Comparison of ENCODE assay signal across 14 cellular contexts in genomic region chr3:134059680-134060560, GRCh38. TPM values are rescaled to one million over a fixed set of nuclear protein-coding genes. Genes with fewer than 3 reads are reported as not detected.
DNase-seq lines count a peak whose midpoint lies in the region; ATAC-seq and TF ChIP-seq lines count a peak whose summit lies in the region.
"Had no signal": no experiment of that assay in that cellular context is flagged by ENCODE, and none has a peak within 500 bp of the region (broad histone marks: within the 10 kb centered on the region; RNA-seq: fewer than 3 reads in every experiment).

No MANE protein-coding gene starts in this region.

- no peak for ATAC-seq in HG03442 (IDR thresholded peaks at IDR 0.05; ENCODE audit: unreplicated experiment)
- ATAC-seq: T-cell had no signal

- H3K9ac ChIP-seq in HUES48 (ENCODE audit: low read depth, low read length) (no peak overlapping the region), mucosa of rectum (ENCODE audit: low read depth in 1 of 2, low read length in 2 of 2) (no peak overlapping the region)

- peaks cover 3% of the 10 kb centered on the region; the same call in 1 of the 2 replicates for H3K27me3 ChIP-seq in HUES48 (ENCODE audit: control insufficient read depth, insufficient read depth, low read length)
- H3K27me3 ChIP-seq in mucosa of rectum (ENCODE audit: control insufficient read depth in 2 of 2, insufficient read depth in 2 of 2, low read length in 2 of 2) = peaks cover 0 to 2% of the 10 kb centered on the region in 2 donors
- H3K27me3 ChIP-seq: ovary had no signal

- TF ChIP-seq CTCF in 22Rv1 (IDR thresholded peaks at IDR 0.05) = 0 out of 2 replicates have a peak, but pooled peaks have one; percentile 12

- no peaks in the 10 kb centered on the region for H3K36me3 ChIP-seq in HUES48 (ENCODE audit: control insufficient read depth, insufficient read depth, low read length)
- no peaks in the 10 kb centered on the region for H3K36me3 ChIP-seq in mucosa of rectum (ENCODE audit: control insufficient read depth in 2 of 2, insufficient read depth in 2 of 2, low read length in 2 of 2)
- H3K36me3 ChIP-seq: ovary had no signal

- no peak overlapping the region for H3K4me3 ChIP-seq in HUES48 (ENCODE audit: low read depth, low read length)
- H3K4me3 ChIP-seq in mucosa of rectum (ENCODE audit: low read length in 2 of 2) = no peak overlapping the region
- H3K4me3 ChIP-seq: ovary had no signal

- H3K4me1 ChIP-seq in HUES48 (ENCODE audit: control insufficient read depth, insufficient read depth, low read length) (no peaks in the 10 kb centered on the region), mucosa of rectum (ENCODE audit: control insufficient read depth in 2 of 2, insufficient read depth in 2 of 2, low read length in 2 of 2) (peaks cover 17 to 40% of the 10 kb centered on the region in 2 donors)

- DNase-seq in dermis blood vessel endothelial cell (peak; percentile 30), ureter (ENCODE audit: low spot score) (no peak), T1000 (lab: John Stamatoyannopoulos, UW) (no peak), cerebellum (ENCODE audit: low spot score) (no peak)
- DNase-seq: activated T-cell treated with anti-CD3 and anti-CD28 coated beads, Interleukin-2, amount 50 U/mL, for 24 hours; amniotic stem cell; effector CD8-positive, alpha-beta T cell; ovary had no signal

- H3K27ac ChIP-seq in 22Rv1 = no peak overlapping the region
- H3K27ac ChIP-seq in HUES48 (ENCODE audit: low read depth, low read length) = peak overlapping the region; percentile 0
- H3K27ac ChIP-seq in mucosa of rectum (ENCODE audit: low read depth in 2 of 2, low read length in 2 of 2) = peak overlapping the region; percentile 47 to 48
- H3K27ac ChIP-seq: ovary had no signal

- H3K9me3 ChIP-seq in HUES48 (ENCODE audit: control insufficient read depth, insufficient read depth, low read length) (no peaks in the 10 kb centered on the region), mucosa of rectum (ENCODE audit: control insufficient read depth in 2 of 2, low read length in 2 of 2) (no peaks in the 10 kb centered on the region)
- H3K9me3 ChIP-seq: ovary had no signal

RNA-seq across cellular contexts. Expression of gene SLCO2A1, which starts 30.2 kb away (rescaled TPM):
- total RNA-seq in dermis blood vessel endothelial cell = 4.9 and 10.7 TPM in 2 replicates
- total RNA-seq in ureter = 89.1 TPM
- total RNA-seq in cerebellum = 4.4 TPM
- total RNA-seq: B cell had no signal
